Comparison of ENCODE assay signal across 8 cellular contexts in the genomic region with DNA sequence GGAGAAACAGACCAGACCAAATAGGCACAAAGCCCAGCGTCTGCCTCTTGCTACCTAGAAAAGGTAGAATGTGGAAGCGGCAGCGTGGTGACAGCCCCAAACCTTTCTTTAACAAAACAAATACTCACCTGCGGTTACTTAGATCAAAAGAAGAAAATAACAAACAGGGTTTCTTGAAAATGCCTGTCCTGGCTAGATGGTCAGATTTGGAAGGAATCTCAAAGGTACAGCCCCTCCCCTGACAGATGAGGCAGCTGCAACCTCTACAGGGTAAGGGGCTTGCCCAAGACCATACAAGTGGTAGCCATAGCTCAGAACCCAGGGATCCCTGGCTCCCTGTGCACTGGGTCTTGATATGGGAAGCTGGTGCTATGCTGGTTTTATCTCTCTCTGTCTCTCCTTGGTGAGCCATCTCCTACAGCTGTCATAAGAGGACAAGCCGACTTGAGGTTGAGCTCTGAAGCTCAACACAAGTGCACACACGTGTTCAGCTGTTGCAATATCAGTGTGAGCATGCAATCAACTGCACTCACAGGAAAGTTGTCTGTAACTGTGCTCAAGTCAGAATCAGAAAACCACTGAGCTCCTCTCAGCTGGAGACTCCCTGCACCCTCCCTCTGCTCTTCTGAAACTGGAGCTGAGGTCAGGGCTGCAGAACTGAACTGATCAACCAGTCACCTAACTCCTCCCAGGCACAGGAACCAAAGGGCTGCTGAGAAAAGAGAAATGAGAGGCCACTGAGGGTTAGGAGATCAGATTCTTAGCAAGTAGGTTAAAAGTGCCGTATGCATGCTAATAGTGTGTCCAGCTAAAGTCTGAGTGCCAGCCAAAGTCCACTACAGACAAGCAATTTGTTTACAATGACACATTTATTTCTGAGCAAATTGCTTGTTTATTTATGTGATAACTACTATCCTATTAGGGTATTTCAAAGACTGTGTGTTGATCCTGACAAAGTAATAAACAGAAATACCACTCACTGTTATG. TPM values are rescaled to one million over a fixed set of nuclear protein-coding genes. Genes with fewer than 3 reads are reported as not detected.
A peak's percentile ranks its signal among the peaks of the same experiment; 100 is the strongest.
DNase-seq lines count a peak whose midpoint lies in the region; ATAC-seq lines count a peak whose summit lies in the region.

No MANE protein-coding gene starts in this region.

- H3K4me1 ChIP-seq in neuronal stem cell (ENCODE audit: control insufficient read depth in 2 of 2, insufficient read depth in 1 of 2, low read depth in 1 of 2, low read length in 2 of 2): peaks cover 6 to 12% of the 10 kb centered on the region in 2 donors

- H3K36me3 Mint-ChIP-seq in activated naive CD4-positive, alpha-beta T cell treated with anti-CD3 and anti-CD28 coated beads, Interleukin-2, amount 50 U/mL, for 24 hours: no peaks in the 10 kb centered on the region

- H3K9me3 Mint-ChIP-seq in activated naive CD4-positive, alpha-beta T cell treated with anti-CD3 and anti-CD28 coated beads, Interleukin-2, amount 50 U/mL, for 24 hours: no peaks in the 10 kb centered on the region

- WGBS in neuronal stem cell (ENCODE audit: extremely low coverage in 2 of 2, insufficient read length in 2 of 2, insufficient replicate concordance in 1 of 2), 2 donors: no CpG with 5 or more reads among the region's 7 CpGs

- H3K4me1 Mint-ChIP-seq in activated naive CD4-positive, alpha-beta T cell treated with anti-CD3 and anti-CD28 coated beads, Interleukin-2, amount 50 U/mL, for 24 hours: peaks cover 66% of the 10 kb centered on the region

- H3K36me3 ChIP-seq in KOPT-K1 (ENCODE audit: insufficient read depth, low read length): no peaks in the 10 kb centered on the region
- no peaks in the 10 kb centered on the region for H3K36me3 ChIP-seq in neuronal stem cell (replicated peaks in 1 of 2; ENCODE audit: control insufficient read depth in 2 of 2, insufficient read depth in 2 of 2, low read length in 2 of 2)

- no peaks in the 10 kb centered on the region for H3K27me3 Mint-ChIP-seq in activated naive CD4-positive, alpha-beta T cell treated with anti-CD3 and anti-CD28 coated beads, Interleukin-2, amount 50 U/mL, for 24 hours

- no peak overlapping the region for H2AK5ac ChIP-seq in neuronal stem cell (ENCODE audit: low read depth, low read length)

- H4K8ac ChIP-seq in neuronal stem cell (ENCODE audit: low read depth, low read length): no peak overlapping the region

- no peak overlapping the region for H2BK120ac ChIP-seq in neuronal stem cell (ENCODE audit: low read depth, low read length)

- no peak overlapping the region for H2BK5ac ChIP-seq in neuronal stem cell (ENCODE audit: low read length)

- no peak overlapping the region for H2BK15ac ChIP-seq in neuronal stem cell (ENCODE audit: low read length)

- no peak overlapping the region for H3K4me3 ChIP-seq in neuronal stem cell (ENCODE audit: low read length in 2 of 2)

- peak overlapping the region; percentile 61 for H3K4me3 Mint-ChIP-seq in activated naive CD4-positive, alpha-beta T cell treated with anti-CD3 and anti-CD28 coated beads, Interleukin-2, amount 50 U/mL, for 24 hours

- H3K79me1 ChIP-seq in neuronal stem cell (ENCODE audit: low read depth, low read length): no peaks in the 10 kb centered on the region

- peak overlapping the region; percentile 81 for H3K27ac Mint-ChIP-seq in activated naive CD4-positive, alpha-beta T cell treated with anti-CD3 and anti-CD28 coated beads, Interleukin-2, amount 50 U/mL, for 24 hours

- H2BK12ac ChIP-seq in neuronal stem cell (ENCODE audit: low read length): no peak overlapping the region

- no peak overlapping the region for H3K4me2 ChIP-seq in neuronal stem cell (ENCODE audit: insufficient read depth, low read length, poor library complexity, severe bottlenecking)

- ATAC-seq in GM18508 (IDR thresholded peaks at IDR 0.05; ENCODE audit: insufficient read depth, unreplicated experiment) (peak; percentile 86), GM21723 (IDR thresholded peaks at IDR 0.05; ENCODE audit: unreplicated experiment) (peak; percentile 92)

- H3K23ac ChIP-seq in neuronal stem cell (ENCODE audit: low read depth, low read length, poor library complexity): no peak overlapping the region

- H3K4ac ChIP-seq in neuronal stem cell (ENCODE audit: low read length): no peak overlapping the region

- peak overlapping the region; percentile 47 for H2AFZ ChIP-seq in neuronal stem cell (ENCODE audit: low read length)

- no peak overlapping the region for H4K91ac ChIP-seq in neuronal stem cell (ENCODE audit: low read depth, low read length, poor library complexity)

- H3K27ac ChIP-seq in KOPT-K1 (ENCODE audit: low read depth, low read length, poor library complexity, severe bottlenecking) (peak overlapping the region; percentile 62), neuronal stem cell (replicated peaks; ENCODE audit: low read length) (no peak overlapping the region)

- DNase-seq in neuronal stem cell (ENCODE audit: low spot score) (no peak), NCI-H2171 (lab: John Stamatoyannopoulos, UW) (no peak), iPS-NIHi11 (ENCODE audit: low spot score) (no peak), C1 segment of cervical spinal cord (lab: John Stamatoyannopoulos, UW) (no peak)

- peaks cover 0 to 2% (median 0%) of the 10 kb centered on the region in 3 experiments for H3K27me3 ChIP-seq in neuronal stem cell (ENCODE audit: control insufficient read depth in 3 of 3, insufficient read depth in 3 of 3, low read depth in 1 of 3, low read length in 3 of 3)

- H3K9me3 ChIP-seq in KOPT-K1 (ENCODE audit: insufficient read depth, low read length, poor library complexity, severe bottlenecking) (no peaks in the 10 kb centered on the region), neuronal stem cell (replicated peaks in 1 of 2; ENCODE audit: control insufficient read depth in 2 of 2, insufficient read depth in 1 of 2, low read depth in 1 of 2, low read length in 2 of 2) (no peaks in the 10 kb centered on the region)

- no peak overlapping the region for H3K14ac ChIP-seq in neuronal stem cell (ENCODE audit: low read length)

- H3K18ac ChIP-seq in neuronal stem cell (ENCODE audit: low read length): no peak overlapping the region

- H3K9ac ChIP-seq in neuronal stem cell (ENCODE audit: low read depth, low read length, poor library complexity): no peak overlapping the region

RNA-seq across cellular contexts. Expression of gene RNF157, which starts 6.1 kb away (rescaled TPM):
- polyA plus RNA-seq in neuronal stem cell (2013, experiment 1 of 2): 28.7 TPM
- 29.6 TPM for polyA plus RNA-seq in neuronal stem cell (2013, experiment 2 of 2)

RNA-seq across cellular contexts. Expression of gene UBALD2, which starts 18.8 kb away (rescaled TPM):
- polyA plus RNA-seq in neuronal stem cell (2013, experiment 1 of 2): 43.3 TPM
- 46.8 TPM for polyA plus RNA-seq in neuronal stem cell (2013, experiment 2 of 2)
